1 cellular context compared by ENCODE assay signal in the genomic region with DNA sequence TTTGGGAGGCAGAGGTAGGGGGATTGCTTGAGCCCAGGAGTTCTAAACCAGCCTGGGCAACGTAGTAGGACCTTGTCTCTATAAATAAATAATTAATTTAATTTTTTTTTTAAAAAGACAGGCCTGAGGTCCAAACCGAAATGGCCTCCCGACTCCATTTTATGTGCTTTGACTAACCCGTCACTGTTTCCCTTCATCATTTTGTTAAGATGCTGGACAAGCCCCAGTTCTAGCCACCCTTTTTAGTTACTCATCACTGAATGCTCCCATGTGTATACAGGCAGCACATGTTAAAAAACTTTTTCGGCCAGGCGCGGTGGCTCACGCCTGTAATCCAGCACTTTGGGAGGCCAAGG.
TF ChIP-seq lines count a peak whose summit lies in the region.

No MANE protein-coding gene starts in this region.

TF ChIP-seq in H1, 55 proteins besides CTCF, POLR2A, EP300 and RAD21 (continued from another document):
- TF ChIP-seq SRF (IDR thresholded peaks at IDR 0.05; ENCODE audit: low read depth, low read length) (no peak), SP1 (IDR thresholded peaks at IDR 0.05; ENCODE audit: low read depth, low read length) (no peak), TBP (IDR thresholded peaks at IDR 0.05; ENCODE audit: low read depth, low read length) (no peak), ZNF274 (IDR thresholded peaks at IDR 0.05; ENCODE audit: borderline replicate concordance, extremely low read depth, low read length) (no peak)
TF ChIP-seq in H1: peak in this region for 0.
